Comparison of ENCODE assay signal across 1 cellular context in the genomic region with DNA sequence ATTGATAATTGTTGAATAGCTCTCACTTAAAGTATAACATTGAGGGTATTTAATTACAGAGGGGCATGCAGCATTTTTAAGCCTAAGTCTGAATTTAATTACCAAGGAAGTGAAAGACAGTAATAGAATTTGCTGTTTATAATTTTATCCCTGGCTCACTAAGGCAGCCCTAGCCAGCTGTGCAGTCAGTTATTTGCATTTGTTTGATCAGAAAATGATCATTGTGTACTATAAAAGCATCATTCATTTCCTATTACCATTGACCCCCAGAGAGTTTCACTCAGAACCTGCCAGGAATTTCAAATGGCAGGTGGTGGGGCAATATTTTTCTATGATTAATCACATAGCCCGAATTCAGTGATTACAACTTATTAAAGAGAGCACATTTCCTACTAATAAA.
TF ChIP-seq lines count a peak whose summit lies in the region.

No MANE protein-coding gene starts in this region.

TF ChIP-seq in GM23338, 12 proteins besides CTCF, POLR2A, EP300 and RAD21 (continued from another document):
- TF ChIP-seq, protein P1, sequence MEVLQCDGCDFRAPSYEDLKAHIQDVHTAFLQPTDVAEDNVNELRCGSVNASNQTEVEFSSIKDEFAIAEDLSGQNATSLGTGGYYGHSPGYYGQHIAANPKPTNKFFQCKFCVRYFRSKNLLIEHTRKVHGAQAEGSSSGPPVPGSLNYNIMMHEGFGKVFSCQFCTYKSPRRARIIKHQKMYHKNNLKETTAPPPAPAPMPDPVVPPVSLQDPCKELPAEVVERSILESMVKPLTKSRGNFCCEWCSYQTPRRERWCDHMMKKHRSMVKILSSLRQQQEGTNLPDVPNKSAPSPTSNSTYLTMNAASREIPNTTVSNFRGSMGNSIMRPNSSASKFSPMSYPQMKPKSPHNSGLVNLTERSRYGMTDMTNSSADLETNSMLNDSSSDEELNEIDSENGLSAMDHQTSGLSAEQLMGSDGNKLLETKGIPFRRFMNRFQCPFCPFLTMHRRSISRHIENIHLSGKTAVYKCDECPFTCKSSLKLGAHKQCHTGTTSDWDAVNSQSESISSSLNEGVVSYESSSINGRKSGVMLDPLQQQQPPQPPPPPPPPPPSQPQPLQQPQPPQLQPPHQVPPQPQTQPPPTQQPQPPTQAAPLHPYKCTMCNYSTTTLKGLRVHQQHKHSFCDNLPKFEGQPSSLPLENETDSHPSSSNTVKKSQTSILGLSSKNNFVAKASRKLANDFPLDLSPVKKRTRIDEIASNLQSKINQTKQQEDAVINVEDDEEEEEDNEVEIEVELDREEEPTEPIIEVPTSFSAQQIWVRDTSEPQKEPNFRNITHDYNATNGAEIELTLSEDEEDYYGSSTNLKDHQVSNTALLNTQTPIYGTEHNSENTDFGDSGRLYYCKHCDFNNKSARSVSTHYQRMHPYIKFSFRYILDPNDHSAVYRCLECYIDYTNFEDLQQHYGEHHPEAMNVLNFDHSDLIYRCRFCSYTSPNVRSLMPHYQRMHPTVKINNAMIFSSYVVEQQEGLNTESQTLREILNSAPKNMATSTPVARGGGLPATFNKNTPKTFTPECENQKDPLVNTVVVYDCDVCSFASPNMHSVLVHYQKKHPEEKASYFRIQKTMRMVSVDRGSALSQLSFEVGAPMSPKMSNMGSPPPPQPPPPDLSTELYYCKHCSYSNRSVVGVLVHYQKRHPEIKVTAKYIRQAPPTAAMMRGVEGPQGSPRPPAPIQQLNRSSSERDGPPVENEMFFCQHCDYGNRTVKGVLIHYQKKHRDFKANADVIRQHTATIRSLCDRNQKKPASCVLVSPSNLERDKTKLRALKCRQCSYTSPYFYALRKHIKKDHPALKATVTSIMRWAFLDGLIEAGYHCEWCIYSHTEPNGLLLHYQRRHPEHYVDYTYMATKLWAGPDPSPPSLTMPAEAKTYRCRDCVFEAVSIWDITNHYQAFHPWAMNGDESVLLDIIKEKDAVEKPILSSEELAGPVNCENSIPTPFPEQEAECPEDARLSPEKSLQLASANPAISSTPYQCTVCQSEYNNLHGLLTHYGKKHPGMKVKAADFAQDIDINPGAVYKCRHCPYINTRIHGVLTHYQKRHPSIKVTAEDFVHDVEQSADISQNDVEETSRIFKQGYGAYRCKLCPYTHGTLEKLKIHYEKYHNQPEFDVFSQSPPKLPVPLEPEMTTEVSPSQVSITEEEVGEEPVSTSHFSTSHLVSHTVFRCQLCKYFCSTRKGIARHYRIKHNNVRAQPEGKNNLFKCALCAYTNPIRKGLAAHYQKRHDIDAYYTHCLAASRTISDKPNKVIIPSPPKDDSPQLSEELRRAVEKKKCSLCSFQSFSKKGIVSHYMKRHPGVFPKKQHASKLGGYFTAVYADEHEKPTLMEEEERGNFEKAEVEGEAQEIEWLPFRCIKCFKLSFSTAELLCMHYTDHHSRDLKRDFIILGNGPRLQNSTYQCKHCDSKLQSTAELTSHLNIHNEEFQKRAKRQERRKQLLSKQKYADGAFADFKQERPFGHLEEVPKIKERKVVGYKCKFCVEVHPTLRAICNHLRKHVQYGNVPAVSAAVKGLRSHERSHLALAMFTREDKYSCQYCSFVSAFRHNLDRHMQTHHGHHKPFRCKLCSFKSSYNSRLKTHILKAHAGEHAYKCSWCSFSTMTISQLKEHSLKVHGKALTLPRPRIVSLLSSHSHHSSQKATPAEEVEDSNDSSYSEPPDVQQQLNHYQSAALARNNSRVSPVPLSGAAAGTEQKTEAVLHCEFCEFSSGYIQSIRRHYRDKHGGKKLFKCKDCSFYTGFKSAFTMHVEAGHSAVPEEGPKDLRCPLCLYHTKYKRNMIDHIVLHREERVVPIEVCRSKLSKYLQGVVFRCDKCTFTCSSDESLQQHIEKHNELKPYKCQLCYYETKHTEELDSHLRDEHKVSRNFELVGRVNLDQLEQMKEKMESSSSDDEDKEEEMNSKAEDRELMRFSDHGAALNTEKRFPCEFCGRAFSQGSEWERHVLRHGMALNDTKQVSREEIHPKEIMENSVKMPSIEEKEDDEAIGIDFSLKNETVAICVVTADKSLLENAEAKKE (CRISPR knock-in tag; IDR thresholded peaks at IDR 0.05), result no peak
- TF ChIP-seq ZNF114 (CRISPR knock-in tag; IDR thresholded peaks at IDR 0.05), result no peak
- TF ChIP-seq ZNF331 (CRISPR knock-in tag; IDR thresholded peaks at IDR 0.05; ENCODE audit: low read depth), result no peak
- no peak for TF ChIP-seq POLR2AphosphoS5 (IDR thresholded peaks at IDR 0.05; ENCODE audit: low read depth)
- no peak for TF ChIP-seq STAT1 (IDR thresholded peaks at IDR 0.05; ENCODE audit: unreplicated experiment)
- TF ChIP-seq JUNB (IDR thresholded peaks at IDR 0.05; ENCODE audit: unreplicated experiment), result no peak
- TF ChIP-seq, protein P2, sequence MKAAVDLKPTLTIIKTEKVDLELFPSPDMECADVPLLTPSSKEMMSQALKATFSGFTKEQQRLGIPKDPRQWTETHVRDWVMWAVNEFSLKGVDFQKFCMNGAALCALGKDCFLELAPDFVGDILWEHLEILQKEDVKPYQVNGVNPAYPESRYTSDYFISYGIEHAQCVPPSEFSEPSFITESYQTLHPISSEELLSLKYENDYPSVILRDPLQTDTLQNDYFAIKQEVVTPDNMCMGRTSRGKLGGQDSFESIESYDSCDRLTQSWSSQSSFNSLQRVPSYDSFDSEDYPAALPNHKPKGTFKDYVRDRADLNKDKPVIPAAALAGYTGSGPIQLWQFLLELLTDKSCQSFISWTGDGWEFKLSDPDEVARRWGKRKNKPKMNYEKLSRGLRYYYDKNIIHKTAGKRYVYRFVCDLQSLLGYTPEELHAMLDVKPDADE (IDR thresholded peaks at IDR 0.05), result no peak
- no peak for TF ChIP-seq CREB1 (CRISPR knock-in tag; IDR thresholded peaks at IDR 0.05; ENCODE audit: low read depth)
- TF ChIP-seq EZH2phosphoT487 (IDR thresholded peaks at IDR 0.05; ENCODE audit: unreplicated experiment), result no peak
- TF ChIP-seq NANOG (IDR thresholded peaks at IDR 0.05; ENCODE audit: borderline replicate concordance), result no peak
